In the genomic region with DNA sequence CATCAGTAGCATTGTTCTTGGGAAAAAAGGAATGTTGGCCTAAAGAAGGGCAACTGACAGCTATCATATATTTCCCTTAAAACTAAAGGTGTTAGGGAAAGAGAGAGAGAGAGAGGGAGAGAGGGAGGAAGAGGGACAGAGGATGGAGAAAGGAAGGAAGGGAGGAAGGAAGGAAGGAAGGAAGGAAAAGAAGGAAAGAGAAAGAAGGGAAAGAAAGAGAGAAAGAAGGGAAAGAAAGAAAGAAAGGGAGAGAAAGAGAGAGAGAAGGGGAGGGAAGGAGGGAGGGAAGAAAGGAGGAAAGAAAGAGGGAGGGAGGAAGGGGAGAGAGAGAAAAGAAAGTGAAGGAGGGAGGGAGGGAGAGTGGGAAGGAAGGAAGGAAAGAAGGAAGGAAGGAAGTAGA, we compare ENCODE assay signal across 12 cellular contexts. TPM values are rescaled to one million over a fixed set of nuclear protein-coding genes. Genes with fewer than 3 reads are reported as not detected.
"Had no signal": no experiment of that assay in that cellular context is flagged by ENCODE, and none has a peak within 500 bp of the region (broad histone marks: within the 10 kb centered on the region; RNA-seq: fewer than 3 reads in every experiment).

No MANE protein-coding gene starts in this region.

- H3K27ac ChIP-seq: GM23248 had no signal

- ATAC-seq: GM23338, HCT116 had no signal

- H3K4me3 Mint-ChIP-seq: GM23338, H9, HFFc6 had no signal

- H3K4me1 ChIP-seq: HAP-1 had no signal

- H2AFZ ChIP-seq: GM23248, GM23338 had no signal

- H3K4me3 ChIP-seq: GM23248, GM23338, HAP-1 had no signal

- H3K9me3 Mint-ChIP-seq: GM23338, H9, HFFc6 had no signal

- H3K27ac Mint-ChIP-seq: GM23338, H9, HFFc6 had no signal

- H3K4me2 ChIP-seq: GM23338 had no signal

- DNase-seq: GM23248, GOT3, H7, H9, HCEC 1CT, HFFc6 had no signal

- H3K36me3 ChIP-seq: HAP-1 had no signal

- H3K9ac ChIP-seq: GM23248 had no signal

- FAIRE-seq: H1, H54 had no signal

- H3K9me3 ChIP-seq: HAP-1 had no signal

RNA-seq across cellular contexts. Expression of a gene that starts 37.7 kb away (rescaled TPM):
- total RNA-seq: GM23338, H4, H9 had no signal
- polyA plus RNA-seq: GM23338, H1 had no signal
